In the genomic region with DNA sequence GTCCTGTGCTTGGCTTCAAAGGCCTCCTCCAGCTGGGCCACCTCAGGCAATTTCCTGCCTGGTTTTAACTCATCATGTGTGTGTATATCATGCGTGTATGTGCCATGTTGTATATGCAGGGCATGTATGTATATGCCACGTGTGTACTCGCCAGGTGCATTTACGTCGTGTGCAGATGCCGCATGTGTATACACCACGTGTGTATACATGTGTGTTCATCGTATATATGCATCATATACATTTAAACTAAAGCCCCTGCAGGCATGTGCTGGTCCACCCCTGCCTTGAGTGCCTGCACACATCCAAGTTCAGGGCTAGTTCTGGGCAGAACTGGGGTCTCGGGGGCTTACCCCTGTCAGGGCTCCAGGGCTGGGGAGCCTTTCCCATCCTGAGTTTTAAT, we compare ENCODE assay signal across 23 cellular contexts. TPM values are rescaled to one million over a fixed set of nuclear protein-coding genes. Genes with fewer than 3 reads are reported as not detected.
DNase-seq lines count a peak whose midpoint lies in the region; ATAC-seq, FAIRE-seq and TF ChIP-seq lines count a peak whose summit lies in the region.
"Had no signal": no experiment of that assay in that cellular context is flagged by ENCODE, and none has a peak within 500 bp of the region (broad histone marks: within the 10 kb centered on the region; RNA-seq: fewer than 3 reads in every experiment).

No MANE protein-coding gene starts in this region.

- TF ChIP-seq RAD21 in HepG2 (CRISPR knock-in tag; IDR thresholded peaks at IDR 0.05): no peak

- no peaks in the 10 kb centered on the region for H3K79me2 ChIP-seq in HepG2 (ENCODE audit: insufficient read depth, low read length)
- H3K79me2 ChIP-seq in osteoblast (ENCODE audit: insufficient read depth, low read length): no peaks in the 10 kb centered on the region

- BruUV-seq in HepG2 (replicated peaks; lab: Mats Ljungman, UMichigan): no TSS peak

- intact Hi-C loops in HepG2 (cut with micrococcal nuclease; ENCODE audit: unreplicated experiment) (no loop called here), right lobe of liver (cut with DNase I) (no loop called here)

- 7% methylated on average over 5 of the region's 9 CpGs for WGBS in HepG2 (ENCODE audit: low lambda C conversion rate)
- WGBS in right lobe of liver (ENCODE audit: insufficient coverage, low coverage, low lambda C conversion rate, missing lambda C conversion rate): 87% methylated on average over 8 of the region's 9 CpGs

- no peak for TF ChIP-seq CTCF in HepG2 (CRISPR knock-in tag; IDR thresholded peaks at IDR 0.05)
- no peak for TF ChIP-seq CTCF in right lobe of liver (IDR thresholded peaks at IDR 0.05)
- no peak for TF ChIP-seq CTCF in osteoblast (IDR thresholded peaks at IDR 0.05; ENCODE audit: extremely low read depth, low read depth, low read length)

- H3K27ac ChIP-seq in HepG2 (ENCODE audit: extremely low read length, insufficient read depth, low read length) (no peak overlapping the region), right lobe of liver (no peak overlapping the region), osteoblast (ENCODE audit: low read depth, low read length) (no peak overlapping the region)
- H3K27ac ChIP-seq: A549; BLaER1 treated with 17β-estradiol and CSF1 and Interleukin-3, amounts not matched to agents 10 nM and 100 nM had no signal

- TF ChIP-seq POLR2A in HepG2 (IDR thresholded peaks at IDR 0.05; ENCODE audit: insufficient read depth in 1 of 2, low read depth in 2 of 2, low read length in 2 of 2) (no peak), right lobe of liver (IDR thresholded peaks at IDR 0.05) (no peak)

- DNase-seq in HepG2 (ENCODE audit: low spot score): no peak
- DNase-seq in right lobe of liver: no peak
- peak; percentile 53 for DNase-seq in osteoblast (ENCODE audit: insufficient read length, low spot score, missing footprints)
- DNase-seq in urothelium cell line (ENCODE audit: low spot score): no peak
- no peak for DNase-seq in activated CD8-positive, alpha-beta memory T cell treated with anti-CD3 and anti-CD28 coated beads, Interleukin-2, amount 50 U/mL, for 48 hours
- DNase-seq: 8988T; ACHN; AML-193; BE2C; Calu3; CD4-positive, alpha-beta memory T cell; COR-L47; DMS79 treated with DMSO at 0.1 percent for 48 hours; GF-D8; H9 had no signal

- H3K36me3 ChIP-seq in HepG2 (replicated peaks in 1 of 2; ENCODE audit: control insufficient read depth in 1 of 2, insufficient read depth in 2 of 2, low read length in 2 of 2) (no peaks in the 10 kb centered on the region), right lobe of liver (no peaks in the 10 kb centered on the region), osteoblast (ENCODE audit: insufficient read depth, low read length) (no peaks in the 10 kb centered on the region)
- H3K36me3 ChIP-seq: BE2C; BLaER1 treated with 17β-estradiol and CSF1 and Interleukin-3, amounts not matched to agents 10 nM and 100 nM had no signal

- no peak overlapping the region for H3K9ac ChIP-seq in HepG2 (ENCODE audit: insufficient read depth, low read depth, low read length)
- H3K9ac ChIP-seq: BLaER1 treated with 17β-estradiol and CSF1 and Interleukin-3, amounts not matched to agents 10 nM and 100 nM had no signal

- CTCF ChIA-PET in HepG2 (lab: Yijun Ruan, JAX; ENCODE audit: low intra/inter-chr PET ratio, low total read pairs): no interaction called here

- H4K20me1 ChIP-seq in HepG2 (ENCODE audit: insufficient read depth, low read length) (no peaks in the 10 kb centered on the region; the same call in 1 of the 2 replicates), osteoblast (ENCODE audit: insufficient read depth, low read length) (no peaks in the 10 kb centered on the region)

- no peak for TF ChIP-seq EP300 in HepG2 (IDR thresholded peaks at IDR 0.05; ENCODE audit: low read depth in 2 of 2, low read length in 2 of 2)
- no peak for TF ChIP-seq EP300 in HepG2 (CRISPR knock-in tag; IDR thresholded peaks at IDR 0.05; ENCODE audit: borderline replicate concordance)

- POLR2A ChIA-PET in HepG2 (lab: Yijun Ruan, JAX): no interaction called here

- H3K4me3 ChIP-seq in HepG2 (replicated peaks in 1 of 3; ENCODE audit: insufficient read depth in 1 of 3, low read depth in 2 of 3, low read length in 3 of 3) (no peak overlapping the region), right lobe of liver (no peak overlapping the region), osteoblast (ENCODE audit: insufficient read depth, low read length) (no peak overlapping the region)
- H3K4me3 ChIP-seq: A549; BLaER1 treated with 17β-estradiol and CSF1 and Interleukin-3, amounts not matched to agents 10 nM and 100 nM; GM23338 had no signal

- FAIRE-seq in HepG2 (lab: Jason Lieb, UNC) (no peak), urothelium cell line (lab: Jason Lieb, UNC) (peak; percentile 20)
- FAIRE-seq: A549, GM12891, GM18507 had no signal

- H2AFZ ChIP-seq in HepG2 (ENCODE audit: low read length) (no peak overlapping the region), osteoblast (ENCODE audit: low read length) (no peak overlapping the region)
- H2AFZ ChIP-seq: GM23338 had no signal

- in situ Hi-C loops in HepG2 (cut with HindIII; ENCODE audit: extremely low pct_ligation_motif_present, low pct_unique_long_range_greater_than_20kb): no loop called here

- ATAC-seq in HepG2 (no peak), right lobe of liver (no peak)
- no peak for ATAC-seq in activated CD4-positive, CD25-positive, alpha-beta regulatory T cell treated with anti-CD3 and anti-CD28 coated beads, Interleukin-2, amount 50 U/mL, for 24 hours
- ATAC-seq: A549, GM23338, HCT116 had no signal

- H3K9me3 ChIP-seq in HepG2 (ENCODE audit: low read length) (peaks cover 7% of the 10 kb centered on the region), right lobe of liver (no peaks in the 10 kb centered on the region), osteoblast (ENCODE audit: low read depth, low read length) (peaks cover 7% of the 10 kb centered on the region)
- H3K9me3 ChIP-seq: A549, BE2C had no signal

- no peak overlapping the region for H3K4me2 ChIP-seq in HepG2 (ENCODE audit: low read depth, low read length)
- no peak overlapping the region for H3K4me2 ChIP-seq in osteoblast (ENCODE audit: insufficient read depth, low read length)
- H3K4me2 ChIP-seq: A549; BLaER1 treated with 17β-estradiol and CSF1 and Interleukin-3, amounts not matched to agents 10 nM and 100 nM; GM23338 had no signal

- H3K27me3 ChIP-seq in HepG2 (ENCODE audit: control insufficient read depth in 1 of 2, insufficient read depth in 2 of 2, low read length in 2 of 2) (peaks cover 9 to 26% of the 10 kb centered on the region in 2 experiments; a peak in 4 of 5 replicates), right lobe of liver (no peaks in the 10 kb centered on the region), osteoblast (ENCODE audit: insufficient read depth, low read length) (no peaks in the 10 kb centered on the region)
- H3K27me3 ChIP-seq: BE2C; BLaER1 treated with 17β-estradiol and CSF1 and Interleukin-3, amounts not matched to agents 10 nM and 100 nM had no signal

- H3K4me1 ChIP-seq in HepG2 (ENCODE audit: insufficient read depth, low read length) (peaks cover 11% of the 10 kb centered on the region), right lobe of liver (peaks cover 0 to 5% (median 0%) of the 10 kb centered on the region in 4 donors), osteoblast (ENCODE audit: insufficient read depth, low read length) (no peaks in the 10 kb centered on the region)
- H3K4me1 ChIP-seq: A549, BE2C had no signal

TF ChIP-seq in HepG2, 621 proteins besides CTCF, POLR2A, EP300 and RAD21 (continues in another document):
- TF ChIP-seq, protein P1, sequence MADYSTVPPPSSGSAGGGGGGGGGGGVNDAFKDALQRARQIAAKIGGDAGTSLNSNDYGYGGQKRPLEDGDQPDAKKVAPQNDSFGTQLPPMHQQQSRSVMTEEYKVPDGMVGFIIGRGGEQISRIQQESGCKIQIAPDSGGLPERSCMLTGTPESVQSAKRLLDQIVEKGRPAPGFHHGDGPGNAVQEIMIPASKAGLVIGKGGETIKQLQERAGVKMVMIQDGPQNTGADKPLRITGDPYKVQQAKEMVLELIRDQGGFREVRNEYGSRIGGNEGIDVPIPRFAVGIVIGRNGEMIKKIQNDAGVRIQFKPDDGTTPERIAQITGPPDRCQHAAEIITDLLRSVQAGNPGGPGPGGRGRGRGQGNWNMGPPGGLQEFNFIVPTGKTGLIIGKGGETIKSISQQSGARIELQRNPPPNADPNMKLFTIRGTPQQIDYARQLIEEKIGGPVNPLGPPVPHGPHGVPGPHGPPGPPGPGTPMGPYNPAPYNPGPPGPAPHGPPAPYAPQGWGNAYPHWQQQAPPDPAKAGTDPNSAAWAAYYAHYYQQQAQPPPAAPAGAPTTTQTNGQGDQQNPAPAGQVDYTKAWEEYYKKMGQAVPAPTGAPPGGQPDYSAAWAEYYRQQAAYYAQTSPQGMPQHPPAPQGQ (CRISPR knock-in tag; IDR thresholded peaks at IDR 0.05; ENCODE audit: borderline replicate concordance): no peak
- TF ChIP-seq ZNF550 (CRISPR knock-in tag; IDR thresholded peaks at IDR 0.05; ENCODE audit: borderline replicate concordance): no peak

RNA-seq across cellular contexts. Expression of gene SMOC2, which starts 54.0 kb away (rescaled TPM):
- not detected in 2 replicates for total RNA-seq in HepG2 (2016; rRNA removed; fragmentation: Illumina TruSeq; extraction: Trizol)
- total RNA-seq in HepG2 (2016; cell fraction: cytosol; rRNA removed; fragmentation: Illumina TruSeq; extraction: Trizol; ENCODE audit: low read depth): not detected in 2 replicates
- not detected in 2 replicates for total RNA-seq in HepG2 (2016; cell fraction: insoluble cytoplasmic fraction; rRNA removed; fragmentation: Illumina TruSeq; extraction: Trizol)
- total RNA-seq in HepG2 (2016; cell fraction: membrane; rRNA removed; fragmentation: Illumina TruSeq; extraction: Trizol): not detected in 2 replicates
- total RNA-seq in HepG2 (2016; cell fraction: nucleus; rRNA removed; fragmentation: Illumina TruSeq; extraction: Trizol): not detected in 2 replicates
- polyA plus RNA-seq in HepG2 (2011; rRNA removed): not detected in 2 replicates
- polyA plus RNA-seq in HepG2 (2011; cell fraction: cytosol; rRNA removed): not detected in 2 replicates
- not detected in 2 replicates for polyA plus RNA-seq in HepG2 (2011; cell fraction: nucleus; rRNA removed)
- polyA plus RNA-seq in HepG2 (2012): not detected in 2 replicates
- polyA plus RNA-seq in HepG2 (2016; cell fraction: cytosol; fragmentation: Illumina TruSeq; extraction: Trizol; ENCODE audit: low read depth): not detected in 2 replicates
- polyA plus RNA-seq in HepG2 (2016; cell fraction: insoluble cytoplasmic fraction; fragmentation: Illumina TruSeq; extraction: Trizol; ENCODE audit: low read depth): not detected in 2 replicates
- polyA plus RNA-seq in HepG2 (2016; cell fraction: membrane; fragmentation: Illumina TruSeq; extraction: Trizol; ENCODE audit: low read depth): not detected in 2 replicates
- not detected in 2 replicates for polyA plus RNA-seq in HepG2 (2016; cell fraction: nucleus; fragmentation: Illumina TruSeq; extraction: Trizol; ENCODE audit: insufficient read depth, low read depth)
- polyA minus RNA-seq in HepG2 (2011; rRNA and poly(A)+ RNA removed; ENCODE audit: low replicate concordance): not detected in 2 replicates
- not detected in 2 replicates for polyA minus RNA-seq in HepG2 (2011; cell fraction: cytosol; rRNA and poly(A)+ RNA removed)
- not detected in 2 replicates for polyA minus RNA-seq in HepG2 (2011; cell fraction: nucleus; rRNA and poly(A)+ RNA removed)
- total RNA-seq in right lobe of liver: 1 to 10 TPM in 3 of 6 experiments, under 1 TPM in 3; 0.42 to 3.5 (median 1.2) TPM
- total RNA-seq in osteoblast: 0.36 and 10.6 TPM in 2 replicates
- total RNA-seq: CD4-positive, alpha-beta memory T cell; Daoy had no signal
- polyA plus RNA-seq: A549; CD4-positive, alpha-beta memory T cell had no signal
